8 cellular contexts compared by ENCODE assay signal in genomic region chr16:87806246-87806607, GRCh38. TPM values are rescaled to one million over a fixed set of nuclear protein-coding genes. Genes with fewer than 3 reads are reported as not detected.
A peak's percentile ranks its signal among the peaks of the same experiment; 100 is the strongest.
DNase-seq lines count a peak whose midpoint lies in the region; ATAC-seq and TF ChIP-seq lines count a peak whose summit lies in the region.

No MANE protein-coding gene starts in this region.

- TF ChIP-seq CTCF in PC-9 (conservative IDR thresholded peaks at IDR 0.05) = no peak
- TF ChIP-seq CTCF in coronary artery (IDR thresholded peaks at IDR 0.05) = no peak

- BruUV-seq in PC-9 (replicated peaks; lab: Mats Ljungman, UMichigan) = TSS peak; percentile 57

- no peaks in the 10 kb centered on the region for H3K27me3 ChIP-seq in PC-9 (ENCODE audit: insufficient read depth, low read depth)
- H3K27me3 ChIP-seq in rectal smooth muscle tissue (ENCODE audit: control insufficient read depth, insufficient read depth, low read length) = no peaks in the 10 kb centered on the region

- peaks cover 23% of the 10 kb centered on the region for H3K4me1 ChIP-seq in PC-9 (replicated peaks; ENCODE audit: insufficient read depth)
- H3K4me1 ChIP-seq in rectal smooth muscle tissue (ENCODE audit: control insufficient read depth, insufficient read depth, low read length) = peaks cover 12% of the 10 kb centered on the region

- intact Hi-C loops in PC-9 (cut with micrococcal nuclease; ENCODE audit: unreplicated experiment) = loop anchor here (1.0 to 2.0 kb wide), 3 partner anchors 23 to 51 kb away; no protein-coding TSS in a partner anchor

- no peaks in the 10 kb centered on the region for H3K79me2 ChIP-seq in PC-9 (ENCODE audit: low read depth)

- H3K4me3 ChIP-seq in PC-9 (peak overlapping the region; percentile 71), coronary artery (peak overlapping the region; percentile 66), rectal smooth muscle tissue (ENCODE audit: low read length) (peak overlapping the region; percentile 54)

- H3K36me3 ChIP-seq in PC-9 (ENCODE audit: low read depth) (no peaks in the 10 kb centered on the region), rectal smooth muscle tissue (ENCODE audit: control insufficient read depth, insufficient read depth, low read length) (no peaks in the 10 kb centered on the region)

- ATAC-seq in HG02938 (IDR thresholded peaks at IDR 0.05; ENCODE audit: unreplicated experiment) (no peak), HG03097 (IDR thresholded peaks at IDR 0.05; ENCODE audit: low FRiP score, unreplicated experiment) (no peak)

- CTCF ChIA-PET in PC-9 (lab: Charles Lee) = interaction anchor here (0.5 to 2.4 kb wide), 3 partner anchors 12 to 123 kb away, joined by 3 to 10 read pairs (median 7); no protein-coding TSS in a partner anchor

- H4K20me1 ChIP-seq in PC-9 (ENCODE audit: insufficient read depth) = no peaks in the 10 kb centered on the region

- H3K9me3 ChIP-seq in PC-9 (ENCODE audit: insufficient read depth, low read depth) = no peaks in the 10 kb centered on the region

- no peaks in the 10 kb centered on the region for H3K9me2 ChIP-seq in PC-9 (ENCODE audit: insufficient read depth)

- DNase-seq in EL (peak; percentile 46), PC-9 (peak; percentile 37 to 65), coronary artery (ENCODE audit: low spot score) (no peak), cortex of kidney (lab: John Stamatoyannopoulos, UW) (no peak), NCI-H1048 (lab: John Stamatoyannopoulos, UW) (no peak)

- peaks cover 19% of the 10 kb centered on the region for H3F3A ChIP-seq in PC-9 (ENCODE audit: insufficient read depth, low read depth)

- H3K27ac ChIP-seq in PC-9 = peak overlapping the region; percentile 95
- H3K27ac ChIP-seq in coronary artery = no peak overlapping the region
- H3K27ac ChIP-seq in rectal smooth muscle tissue (ENCODE audit: low read depth, low read length) = no peak overlapping the region

- peak overlapping the region; percentile 73 for H2AFZ ChIP-seq in PC-9

- POLR2A ChIA-PET in PC-9 (lab: Charles Lee; ENCODE audit: unreplicated experiment) = interaction anchor here (0.5 kb wide), 1 partner anchor 12 kb away, joined by 6 read pairs; no protein-coding TSS in a partner anchor

- H3K4me2 ChIP-seq in PC-9 = peak overlapping the region; percentile 96

- H3K9ac ChIP-seq in rectal smooth muscle tissue (ENCODE audit: low read length) = no peak overlapping the region

RNA-seq across cellular contexts. Expression of gene KLHDC4, which starts 40.4 kb away (rescaled TPM):
- total RNA-seq in PC-9 (2021) = 66.5 and 74.2 TPM in 2 replicates

Comparison
In these comparisons a context has a peak if more than half of its experiments do, and no peak if none do; other contexts are left out.
1. DNase-seq: peak in EL (single experiment) and PC-9 (2 of 2); none in coronary artery (single experiment), cortex of kidney (single experiment) and NCI-H1048 (single experiment).
2. Peak in every context shown above with its lines, with median percentiles within 50 percentile points of each other: H3K4me3 ChIP-seq.